Comparison of ENCODE assay signal across 1 cellular context in genomic region chr11:83193315-83194283, GRCh38.
TF ChIP-seq lines count a peak whose summit lies in the region.

Gene ANKRD42 (plus strand): TSS chr11:83193712. CDS start chr11:83194671, 959 bp downstream.

TF ChIP-seq in HepG2, 621 proteins besides CTCF, POLR2A, EP300 and RAD21 (continued from another document and continues in another):
- TF ChIP-seq ZNF646 (CRISPR knock-in tag; IDR thresholded peaks at IDR 0.05) (no peak), STAG1 (CRISPR knock-in tag; IDR thresholded peaks at IDR 0.05) (peak; percentile 11), TCF7L2 (IDR thresholded peaks at IDR 0.05; ENCODE audit: low read depth, low read length) (no peak), XRCC5 (optimal IDR thresholded peaks at IDR 0.05; ENCODE audit: low read length) (peak; percentile 59), MAFG (CRISPR knock-in tag; IDR thresholded peaks at IDR 0.05) (no peak), ZNF431 (CRISPR knock-in tag; IDR thresholded peaks at IDR 0.05; ENCODE audit: borderline replicate concordance, low read depth) (no peak), ZBTB4 (CRISPR knock-in tag; IDR thresholded peaks at IDR 0.05; ENCODE audit: borderline replicate concordance) (0 out of 2 replicates have a peak, but pooled peaks have one; percentile 76), PRDM15 (CRISPR knock-in tag; IDR thresholded peaks at IDR 0.05) (no peak), ELK4 (CRISPR knock-in tag; IDR thresholded peaks at IDR 0.05; ENCODE audit: borderline replicate concordance) (no peak), ZFAT (CRISPR knock-in tag; conservative IDR thresholded peaks at IDR 0.05) (no peak), ZNF772 (CRISPR knock-in tag; IDR thresholded peaks at IDR 0.05) (peak; percentile 85; the same call in 1 of the 2 replicates), ZNF414 (CRISPR knock-in tag; IDR thresholded peaks at IDR 0.05) (no peak), CBFB (CRISPR knock-in tag; IDR thresholded peaks at IDR 0.05) (peak; percentile 78; the same call in 1 of the 2 replicates), ESRRA (CRISPR knock-in tag; IDR thresholded peaks at IDR 0.05; ENCODE audit: low read depth) (0 out of 2 replicates have a peak, but pooled peaks have one; percentile 40), MXD4 (CRISPR knock-in tag; IDR thresholded peaks at IDR 0.05) (0 out of 2 replicates have a peak, but pooled peaks have one; percentile 23), ATAD3A (CRISPR knock-in tag; IDR thresholded peaks at IDR 0.05) (no peak), DRAP1 (CRISPR knock-in tag; IDR thresholded peaks at IDR 0.05) (peak; percentile 64), DMAP1 (CRISPR knock-in tag; IDR thresholded peaks at IDR 0.05) (peak; percentile 93), NR2C2 (CRISPR knock-in tag; IDR thresholded peaks at IDR 0.05; ENCODE audit: borderline replicate concordance) (peak; percentile 69; the same call in 1 of the 2 replicates), ZNF776 (CRISPR knock-in tag; IDR thresholded peaks at IDR 0.05) (no peak), PBX2 (CRISPR knock-in tag; IDR thresholded peaks at IDR 0.05) (no peak), ZNF33A (CRISPR knock-in tag; IDR thresholded peaks at IDR 0.05; ENCODE audit: borderline replicate concordance) (no peak), XBP1 (CRISPR knock-in tag; IDR thresholded peaks at IDR 0.05) (no peak), CEBPB (IDR thresholded peaks at IDR 0.05; ENCODE audit: borderline replicate concordance, low read depth, low read length) (no peak; the same call in 1 of the 2 replicates), ZBTB49 (CRISPR knock-in tag; IDR thresholded peaks at IDR 0.05; ENCODE audit: borderline replicate concordance) (no peak), ZNF143 (CRISPR knock-in tag; IDR thresholded peaks at IDR 0.05) (no peak), ZGPAT (CRISPR knock-in tag; IDR thresholded peaks at IDR 0.05) (peak; percentile 42; the same call in 1 of the 2 replicates), REL (CRISPR knock-in tag; conservative IDR thresholded peaks at IDR 0.05) (no peak), ZSCAN29 (CRISPR knock-in tag; conservative IDR thresholded peaks at IDR 0.05) (no peak; the same call in 1 of the 2 replicates), ZNF790 (CRISPR knock-in tag; IDR thresholded peaks at IDR 0.05; ENCODE audit: borderline replicate concordance) (no peak), HINFP (CRISPR knock-in tag; IDR thresholded peaks at IDR 0.05; ENCODE audit: low read depth) (no peak), ERF (CRISPR knock-in tag; IDR thresholded peaks at IDR 0.05) (peak; percentile 73; the same call in 1 of the 2 replicates), REXO4 (CRISPR knock-in tag; IDR thresholded peaks at IDR 0.05; ENCODE audit: borderline replicate concordance) (no peak)
